1 cellular context compared by ENCODE assay signal in the genomic region with DNA sequence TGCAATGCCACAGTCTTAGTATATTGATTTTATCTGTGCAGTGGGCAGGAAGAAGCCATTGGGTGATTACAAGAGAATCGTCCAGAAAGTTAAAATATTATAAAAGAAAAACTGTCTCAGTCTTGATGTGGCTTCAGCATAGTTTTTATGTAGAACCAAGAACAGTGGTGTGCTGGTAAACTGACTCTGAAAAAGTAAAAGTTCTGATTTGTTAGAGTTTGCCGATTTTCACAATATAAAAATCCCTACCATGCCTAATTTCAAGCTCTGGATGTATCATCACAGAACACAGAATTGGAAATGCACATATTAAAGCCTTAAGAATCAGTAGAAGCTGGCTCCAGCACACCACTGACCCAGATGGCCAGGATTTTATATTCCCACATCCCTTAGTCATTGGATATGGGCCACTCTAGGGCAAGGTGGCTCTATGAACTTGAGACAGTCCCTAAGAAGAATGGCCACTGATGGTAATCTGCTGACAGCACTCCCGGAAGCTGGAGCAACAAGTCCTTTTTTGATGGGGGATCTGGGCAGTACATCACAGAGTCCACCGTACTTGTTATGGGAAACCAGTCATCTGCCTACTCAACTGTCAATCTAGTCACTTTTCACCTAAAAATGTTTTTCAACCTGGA.
TF ChIP-seq lines count a peak whose summit lies in the region.

No MANE protein-coding gene starts in this region.

TF ChIP-seq in H1, 55 proteins besides CTCF, POLR2A, EP300 and RAD21:
- TF ChIP-seq ATF2 (IDR thresholded peaks at IDR 0.05; ENCODE audit: low read length) (0 out of 2 replicates have a peak, but pooled peaks have one; percentile 3), ASH2L (IDR thresholded peaks at IDR 0.05; ENCODE audit: low read length) (no peak), EZH2 (IDR thresholded peaks at IDR 0.05; ENCODE audit: low read depth, low read length, severe bottlenecking) (no peak), POLR2AphosphoS5 (IDR thresholded peaks at IDR 0.05; ENCODE audit: low read depth, low read length) (no peak), CREB1 (IDR thresholded peaks at IDR 0.05) (no peak), CBX8 (IDR thresholded peaks at IDR 0.05; ENCODE audit: borderline replicate concordance, low read depth, low read length) (no peak), SAP30 (IDR thresholded peaks at IDR 0.05; ENCODE audit: insufficient read depth, insufficient replicate concordance, low read length) (no peak)
TF ChIP-seq in H1: peak in this region for 1.
